17 cellular contexts compared by ENCODE assay signal in genomic region chr4:61540944-61541343, GRCh38.
DNase-seq lines count a peak whose midpoint lies in the region; ATAC-seq and TF ChIP-seq lines count a peak whose summit lies in the region.
"Had no signal": no experiment of that assay in that cellular context is flagged by ENCODE, and none has a peak within 500 bp of the region (broad histone marks: within the 10 kb centered on the region; RNA-seq: fewer than 3 reads in every experiment).

No MANE protein-coding gene starts in this region.

- H3K9me3 ChIP-seq in heart left ventricle (no peaks in the 10 kb centered on the region), left ventricle myocardium inferior (replicated peaks) (no peaks in the 10 kb centered on the region), colonic mucosa (no peaks in the 10 kb centered on the region), SK-N-SH (no peaks in the 10 kb centered on the region)
- H3K9me3 ChIP-seq: ascending aorta, upper lobe of right lung had no signal

- H3K9ac ChIP-seq in colonic mucosa (ENCODE audit: low read depth in 2 of 2, low read length in 2 of 2) (no peak overlapping the region), SK-N-SH (no peak overlapping the region)
- H3K9ac ChIP-seq: KMS-11 had no signal

- H3K4me1 ChIP-seq in heart left ventricle (peaks cover 0 to 8% (median 0%) of the 10 kb centered on the region in 12 donors), left ventricle myocardium inferior (peaks cover 11% of the 10 kb centered on the region), colonic mucosa (no peaks in the 10 kb centered on the region), SK-N-SH (ENCODE audit: control insufficient read depth in 1 of 2, insufficient read depth in 2 of 2, low read depth in 1 of 2, low read length in 1 of 2) (no peaks in the 10 kb centered on the region; a peak in 1 of 4 replicates)
- H3K4me1 ChIP-seq: ascending aorta, upper lobe of right lung had no signal

- H4K20me1 ChIP-seq in SK-N-SH (ENCODE audit: insufficient read depth), result no peaks in the 10 kb centered on the region

- H3F3A ChIP-seq in SK-N-SH (replicated peaks; ENCODE audit: insufficient read depth), result no peaks in the 10 kb centered on the region

- intact Hi-C loops in heart left ventricle (cut with DNase I), result no loop called here
- intact Hi-C loops in left ventricle myocardium inferior (cut with micrococcal nuclease), result no loop called here
- intact Hi-C loops in colonic mucosa (cut with DNase I), result no loop called here

- TF ChIP-seq POLR2A in heart left ventricle (IDR thresholded peaks at IDR 0.05), result no peak

- H3K79me2 ChIP-seq in SK-N-SH (ENCODE audit: insufficient read depth), result no peaks in the 10 kb centered on the region

- no peak overlapping the region for H3K4me2 ChIP-seq in SK-N-SH
- H3K4me2 ChIP-seq: KMS-11 had no signal

- CTCF ChIA-PET in SK-N-SH (lab: Yijun Ruan, JAX), result interaction anchor here (0.9 to 1.2 kb wide), 4 partner anchors 9 to 1168 kb away, joined by 3 to 8 read pairs (median 3); no protein-coding TSS in a partner anchor

- WGBS in heart left ventricle, 4 donors, result 37 to 55% (median 49%) methylated on average over 2 of the region's 2 CpGs
- 70% methylated on average over 2 of the region's 2 CpGs for WGBS in SK-N-SH (ENCODE audit: low lambda C conversion rate)

- ATAC-seq in heart left ventricle, result peak in 3 of 4 donors; percentile 20 to 61 (median 53)
- no peak for ATAC-seq in GM21367 (IDR thresholded peaks at IDR 0.05; ENCODE audit: unreplicated experiment)
- ATAC-seq: activated CD8-positive, alpha-beta T cell treated with anti-CD3 and anti-CD28 coated beads for 36 hours; activated T-helper 17 cell treated with anti-CD3 and anti-CD28 coated beads, Interleukin-2, amount 50 U/mL, for 72 hours; upper lobe of right lung had no signal

- no peaks in the 10 kb centered on the region for H3K9me2 ChIP-seq in SK-N-SH

- H3K4me3 ChIP-seq in heart left ventricle (no peak overlapping the region), left ventricle myocardium inferior (no peak overlapping the region), colonic mucosa (no peak overlapping the region), SK-N-SH (ENCODE audit: low read depth in 2 of 2, low read length in 1 of 2) (no peak overlapping the region)
- H3K4me3 ChIP-seq: ascending aorta, dorsolateral prefrontal cortex, upper lobe of right lung had no signal

- H3K27ac ChIP-seq in heart left ventricle (no peak overlapping the region), left ventricle myocardium inferior (replicated peaks) (no peak overlapping the region), colonic mucosa (peak overlapping the region; percentile 43), SK-N-SH (ENCODE audit: low read depth in 2 of 2, low read length in 1 of 2) (no peak overlapping the region)
- H3K27ac ChIP-seq: ascending aorta, dorsolateral prefrontal cortex, KMS-11, upper lobe of right lung had no signal

- peaks cover 10% of the 10 kb centered on the region for H3K36me3 Mint-ChIP-seq in type B pancreatic cell

- DNase-seq in heart left ventricle (no peak), left ventricle myocardium inferior (no peak), NCI-H69 (lab: John Stamatoyannopoulos, UW) (peak; percentile 95), colonic mucosa (peak; percentile 83), type B pancreatic cell (ENCODE audit: extremely low spot score, unreplicated experiment) (no peak), KBM-7 (no peak), SK-N-SH (no peak)
- DNase-seq: activated CD8-positive, alpha-beta T cell treated with anti-CD3 and anti-CD28 coated beads for 36 hours; DND-41; dorsolateral prefrontal cortex; NCI-H2107; T-helper 9 cell; upper lobe of right lung had no signal

- H3K36me3 ChIP-seq in heart left ventricle (no peaks in the 10 kb centered on the region), left ventricle myocardium inferior (no peaks in the 10 kb centered on the region), colonic mucosa (no peaks in the 10 kb centered on the region), SK-N-SH (replicated peaks in 1 of 2; ENCODE audit: control insufficient read depth in 1 of 2, insufficient read depth in 2 of 2, low read length in 1 of 2) (no peaks in the 10 kb centered on the region)
- H3K36me3 ChIP-seq: ascending aorta, upper lobe of right lung had no signal

- TF ChIP-seq CTCF in heart left ventricle (IDR thresholded peaks at IDR 0.05) (no peak), left ventricle myocardium inferior (IDR thresholded peaks at IDR 0.05; ENCODE audit: borderline replicate concordance) (no peak), colonic mucosa (IDR thresholded peaks at IDR 0.05) (no peak), type B pancreatic cell (conservative IDR thresholded peaks at IDR 0.05) (no peak), SK-N-SH (IDR thresholded peaks at IDR 0.05) (no peak)

- H2AFZ ChIP-seq in SK-N-SH (ENCODE audit: low read depth), result no peak overlapping the region

- H3K27ac Mint-ChIP-seq in type B pancreatic cell, result peak overlapping the region; percentile 76
- H3K27ac Mint-ChIP-seq: activated CD8-positive, alpha-beta T cell treated with anti-CD3 and anti-CD28 coated beads for 36 hours; activated T-helper 17 cell treated with anti-CD3 and anti-CD28 coated beads, Interleukin-2, amount 50 U/mL, for 72 hours had no signal

- POLR2A ChIA-PET in SK-N-SH (lab: Yijun Ruan, JAX), result no interaction called here

- no peaks in the 10 kb centered on the region for H3K27me3 Mint-ChIP-seq in type B pancreatic cell
- H3K27me3 Mint-ChIP-seq: activated CD8-positive, alpha-beta T cell treated with anti-CD3 and anti-CD28 coated beads for 36 hours; activated T-helper 17 cell treated with anti-CD3 and anti-CD28 coated beads, Interleukin-2, amount 50 U/mL, for 72 hours had no signal

- peak overlapping the region; percentile 40 for H3K4me3 Mint-ChIP-seq in type B pancreatic cell
- H3K4me3 Mint-ChIP-seq: activated CD8-positive, alpha-beta T cell treated with anti-CD3 and anti-CD28 coated beads for 36 hours; activated T-helper 17 cell treated with anti-CD3 and anti-CD28 coated beads, Interleukin-2, amount 50 U/mL, for 72 hours had no signal

- H3K27me3 ChIP-seq in heart left ventricle, result no peaks in the 10 kb centered on the region
- H3K27me3 ChIP-seq in left ventricle myocardium inferior (ENCODE audit: low read depth), result no peaks in the 10 kb centered on the region
- no peaks in the 10 kb centered on the region for H3K27me3 ChIP-seq in colonic mucosa
- no peaks in the 10 kb centered on the region for H3K27me3 ChIP-seq in SK-N-SH (ENCODE audit: insufficient read depth)
- H3K27me3 ChIP-seq: ascending aorta, dorsolateral prefrontal cortex, upper lobe of right lung had no signal

- TF ChIP-seq EP300 in SK-N-SH (IDR thresholded peaks at IDR 0.05; ENCODE audit: borderline replicate concordance in 1 of 2, low read depth in 1 of 2, low read length in 1 of 2), result no peak

- H3K9me3 Mint-ChIP-seq in type B pancreatic cell, result peaks cover 19% of the 10 kb centered on the region

- no peak for TF ChIP-seq RAD21 in SK-N-SH (IDR thresholded peaks at IDR 0.05; ENCODE audit: low read length)

- in situ Hi-C loops in KBM-7 (cut with MboI; ENCODE audit: low pct_unique_long_range_greater_than_20kb, low sequenced_read_pairs), result no loop called here

- H3K4me1 Mint-ChIP-seq in type B pancreatic cell (ENCODE audit: unreplicated experiment), result peaks cover 14% of the 10 kb centered on the region
- H3K4me1 Mint-ChIP-seq: activated T-helper 17 cell treated with anti-CD3 and anti-CD28 coated beads, Interleukin-2, amount 50 U/mL, for 72 hours had no signal

TF ChIP-seq in SK-N-SH, 30 proteins besides CTCF, POLR2A, EP300 and RAD21 (continues in another document):
- no peak for TF ChIP-seq SMC3 (IDR thresholded peaks at IDR 0.05; ENCODE audit: low read depth, low read length)
- TF ChIP-seq NRF1 (IDR thresholded peaks at IDR 0.05; ENCODE audit: low read depth, low read length), result no peak
- no peak for TF ChIP-seq FOXJ3 (CRISPR knock-in tag; IDR thresholded peaks at IDR 0.05)
- TF ChIP-seq, protein P1, sequence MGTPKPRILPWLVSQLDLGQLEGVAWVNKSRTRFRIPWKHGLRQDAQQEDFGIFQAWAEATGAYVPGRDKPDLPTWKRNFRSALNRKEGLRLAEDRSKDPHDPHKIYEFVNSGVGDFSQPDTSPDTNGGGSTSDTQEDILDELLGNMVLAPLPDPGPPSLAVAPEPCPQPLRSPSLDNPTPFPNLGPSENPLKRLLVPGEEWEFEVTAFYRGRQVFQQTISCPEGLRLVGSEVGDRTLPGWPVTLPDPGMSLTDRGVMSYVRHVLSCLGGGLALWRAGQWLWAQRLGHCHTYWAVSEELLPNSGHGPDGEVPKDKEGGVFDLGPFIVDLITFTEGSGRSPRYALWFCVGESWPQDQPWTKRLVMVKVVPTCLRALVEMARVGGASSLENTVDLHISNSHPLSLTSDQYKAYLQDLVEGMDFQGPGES (IDR thresholded peaks at IDR 0.05; ENCODE audit: low read depth, low read length), result no peak
- TF ChIP-seq MAX (IDR thresholded peaks at IDR 0.05; ENCODE audit: low read depth), result no peak
- TF ChIP-seq, protein P2, sequence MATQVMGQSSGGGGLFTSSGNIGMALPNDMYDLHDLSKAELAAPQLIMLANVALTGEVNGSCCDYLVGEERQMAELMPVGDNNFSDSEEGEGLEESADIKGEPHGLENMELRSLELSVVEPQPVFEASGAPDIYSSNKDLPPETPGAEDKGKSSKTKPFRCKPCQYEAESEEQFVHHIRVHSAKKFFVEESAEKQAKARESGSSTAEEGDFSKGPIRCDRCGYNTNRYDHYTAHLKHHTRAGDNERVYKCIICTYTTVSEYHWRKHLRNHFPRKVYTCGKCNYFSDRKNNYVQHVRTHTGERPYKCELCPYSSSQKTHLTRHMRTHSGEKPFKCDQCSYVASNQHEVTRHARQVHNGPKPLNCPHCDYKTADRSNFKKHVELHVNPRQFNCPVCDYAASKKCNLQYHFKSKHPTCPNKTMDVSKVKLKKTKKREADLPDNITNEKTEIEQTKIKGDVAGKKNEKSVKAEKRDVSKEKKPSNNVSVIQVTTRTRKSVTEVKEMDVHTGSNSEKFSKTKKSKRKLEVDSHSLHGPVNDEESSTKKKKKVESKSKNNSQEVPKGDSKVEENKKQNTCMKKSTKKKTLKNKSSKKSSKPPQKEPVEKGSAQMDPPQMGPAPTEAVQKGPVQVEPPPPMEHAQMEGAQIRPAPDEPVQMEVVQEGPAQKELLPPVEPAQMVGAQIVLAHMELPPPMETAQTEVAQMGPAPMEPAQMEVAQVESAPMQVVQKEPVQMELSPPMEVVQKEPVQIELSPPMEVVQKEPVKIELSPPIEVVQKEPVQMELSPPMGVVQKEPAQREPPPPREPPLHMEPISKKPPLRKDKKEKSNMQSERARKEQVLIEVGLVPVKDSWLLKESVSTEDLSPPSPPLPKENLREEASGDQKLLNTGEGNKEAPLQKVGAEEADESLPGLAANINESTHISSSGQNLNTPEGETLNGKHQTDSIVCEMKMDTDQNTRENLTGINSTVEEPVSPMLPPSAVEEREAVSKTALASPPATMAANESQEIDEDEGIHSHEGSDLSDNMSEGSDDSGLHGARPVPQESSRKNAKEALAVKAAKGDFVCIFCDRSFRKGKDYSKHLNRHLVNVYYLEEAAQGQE (IDR thresholded peaks at IDR 0.05; ENCODE audit: low read depth, low read length), result no peak
- no peak for TF ChIP-seq ELF1 (IDR thresholded peaks at IDR 0.05)
- TF ChIP-seq TCF12 (IDR thresholded peaks at IDR 0.05), result no peak

Comparison
In these comparisons a context has a peak if more than half of its experiments do, and no peak if none do; other contexts are left out.
1. DNase-seq: peak in NCI-H69 (single experiment) and colonic mucosa (single experiment); none in heart left ventricle (0 of 5), left ventricle myocardium inferior (single experiment), type B pancreatic cell (single experiment), KBM-7 (single experiment) and SK-N-SH (single experiment).